14 cellular contexts compared by ENCODE assay signal in genomic region chr9:137307255-137308101, GRCh38. TPM values are rescaled to one million over a fixed set of nuclear protein-coding genes. Genes with fewer than 3 reads are reported as not detected.
DNase-seq lines count a peak whose midpoint lies in the region; FAIRE-seq and TF ChIP-seq lines count a peak whose summit lies in the region.
"Had no signal": no experiment of that assay in that cellular context is flagged by ENCODE, and none has a peak within 500 bp of the region (broad histone marks: within the 10 kb centered on the region; RNA-seq: fewer than 3 reads in every experiment).

No MANE protein-coding gene starts in this region.

- H3K36me3 ChIP-seq in H7 (replicated peaks; ENCODE audit: control insufficient read depth, insufficient read depth, low read length) (no peaks in the 10 kb centered on the region), colonic mucosa (no peaks in the 10 kb centered on the region), ovary (no peaks in the 10 kb centered on the region)

- H3K4me1 ChIP-seq in colonic mucosa, result peaks cover 46% of the 10 kb centered on the region
- peaks cover 19% of the 10 kb centered on the region for H3K4me1 ChIP-seq in ovary (ENCODE audit: insufficient read depth)

- WGBS in ovary, 3 donors, result 20 to 33% (median 21%) methylated on average over 21 to 30 of the region's 30 CpGs

- FAIRE-seq in HTR-8/SVneo (lab: Jason Lieb, UNC), result no peak

- no peaks in the 10 kb centered on the region for H3K9me3 ChIP-seq in colonic mucosa
- H3K9me3 ChIP-seq in ovary, result no peaks in the 10 kb centered on the region

- DNase-seq in NCI-H2171 treated with DMSO at 0.1 percent for 48 hours (lab: John Stamatoyannopoulos, UW) (peak; percentile 16), NCI-H2171 (lab: John Stamatoyannopoulos, UW) (no peak), H7 (peak; percentile 94), colonic mucosa (peak; percentile 88), ovary (peak in 4 of 5 donors; percentile 13 to 42 (median 36)), HK-2 (ENCODE audit: unreplicated experiment) (no peak), HTR-8/SVneo (ENCODE audit: insufficient read length, low spot score) (no peak), DMS 273 treated with DMSO at 0.1 percent for 48 hours (lab: John Stamatoyannopoulos, UW) (no peak)
- DNase-seq: activated CD4-positive, alpha-beta T cell treated with anti-CD3 and anti-CD28 coated beads, Interleukin-2, amount 10 ng/mL, durations not matched to agents 7 days and 5 days; MM.1S; SW 1271 had no signal

- H3K4me3 ChIP-seq in H7 (ENCODE audit: insufficient read depth, low read depth, low read length) (no peak overlapping the region), colonic mucosa (peak overlapping the region; percentile 25), ovary (no peak overlapping the region)

- H3K27me3 ChIP-seq in H7 (ENCODE audit: control insufficient read depth, insufficient read depth, low read length) (peaks cover 7% of the 10 kb centered on the region), colonic mucosa (no peaks in the 10 kb centered on the region), ovary (peaks cover 5% of the 10 kb centered on the region)

- TF ChIP-seq CTCF in colonic mucosa (IDR thresholded peaks at IDR 0.05) (no peak), ovary (IDR thresholded peaks at IDR 0.05) (no peak)

- TF ChIP-seq POLR2A in ovary (IDR thresholded peaks at IDR 0.05), result no peak

- H3K9ac ChIP-seq in colonic mucosa (ENCODE audit: low read depth in 2 of 2, low read length in 2 of 2), result peak overlapping the region; percentile 64 to 96

- TF ChIP-seq EP300 in ovary (IDR thresholded peaks at IDR 0.05), result no peak

- intact Hi-C loops in colonic mucosa (cut with DNase I), result no loop called here
- intact Hi-C loops in ovary (cut with DNase I), result no loop called here

- H3K27ac ChIP-seq in colonic mucosa (peak overlapping the region; percentile 98), ovary (no peak overlapping the region)

RNA-seq across cellular contexts. Expression of gene NRARP, which starts 5.4 kb away (rescaled TPM):
- total RNA-seq in H7 (2014; rRNA removed; shearing (Covaris generic)), result 27.7 and 34.8 TPM in 2 replicates
- total RNA-seq in colonic mucosa (100 to 1,000 TPM; 120 to 178 TPM), ovary (10 to 100 TPM in 1 of 7 donors, 1 to 10 TPM in 6; 1.3 to 13.8 (median 4.6) TPM)
- 1 to 10 TPM; 2.6 to 3.4 TPM for polyA plus RNA-seq in ovary

RNA-seq across cellular contexts. Expression of gene TOR4A, which starts 30.0 kb away (rescaled TPM):
- total RNA-seq in H7 (2014; rRNA removed; shearing (Covaris generic)), result 21.3 and 23.2 TPM in 2 replicates
- 10 to 100 TPM; 57.1 to 63.9 TPM for total RNA-seq in colonic mucosa
- 10 to 100 TPM in 4 of 7 donors, 1 to 10 TPM in 3; 6.4 to 16.3 (median 11.2) TPM for total RNA-seq in ovary
- polyA plus RNA-seq in ovary, result 1 to 10 TPM in 1 of 2 donors, under 1 TPM in 1; 0.85 to 5.3 TPM

RNA-seq across cellular contexts. Expression of gene NELFB, which starts 52.4 kb away (rescaled TPM):
- 112 and 121 TPM in 2 replicates for total RNA-seq in H7 (2014; rRNA removed; shearing (Covaris generic))
- total RNA-seq in colonic mucosa, result 10 to 100 TPM; 62.1 to 87.1 TPM
- 10 to 100 TPM; 20.3 to 56.6 (median 44.5) TPM for total RNA-seq in ovary
- polyA plus RNA-seq in ovary, result 10 to 100 TPM; 10.9 to 50.8 TPM

RNA-seq across cellular contexts. Expression of gene STPG3, which starts 56.4 kb away (rescaled TPM):
- total RNA-seq in H7 (2014; rRNA removed; shearing (Covaris generic)), result not detected in 2 replicates
- total RNA-seq in colonic mucosa (not detected), ovary (not detected)
- not detected for polyA plus RNA-seq in ovary
- total RNA-seq: A673; activated CD4-positive, alpha-beta T cell treated with anti-CD3 and anti-CD28 coated beads, Interleukin-2, amount 10 ng/mL, durations not matched to agents 7 days and 5 days; activated naive CD4-positive, alpha-beta T cell treated with anti-CD3 and anti-CD28 coated beads, Interleukin-2, amount 50 U/mL, for 72 hours; pulmonary artery endothelial cell had no signal

Comparison
In these comparisons a context has a peak if more than half of its experiments do, and no peak if none do; other contexts are left out.
1. DNase-seq: peak in NCI-H2171 treated with DMSO at 0.1 percent for 48 hours (single experiment), H7 (single experiment), colonic mucosa (single experiment) and ovary (4 of 5); none in NCI-H2171 (single experiment), HK-2 (single experiment), HTR-8/SVneo (single experiment) and DMS 273 treated with DMSO at 0.1 percent for 48 hours (single experiment).